Comparison of ENCODE assay signal across 8 cellular contexts in genomic region chr5:88660326-88660946, GRCh38.
DNase-seq lines count a peak whose midpoint lies in the region; ATAC-seq and TF ChIP-seq lines count a peak whose summit lies in the region.

No MANE protein-coding gene starts in this region.

- TF ChIP-seq CTCF in transverse colon (IDR thresholded peaks at IDR 0.05) (no peak), right lobe of liver (IDR thresholded peaks at IDR 0.05) (no peak)

- 10% methylated on average over 31 of the region's 41 CpGs; no CpG with 5 or more reads in 1 of the 2 donors for WGBS in transverse colon (ENCODE audit: low coverage in 1 of 2), 2 donors
- WGBS in right lobe of liver (ENCODE audit: insufficient coverage, low coverage, low lambda C conversion rate, missing lambda C conversion rate), result 3% methylated on average over 14 of the region's 41 CpGs

- no peaks in the 10 kb centered on the region for H3K36me3 ChIP-seq in transverse colon
- H3K36me3 ChIP-seq in right lobe of liver, result no peaks in the 10 kb centered on the region

- H3K4me3 ChIP-seq in transverse colon (peak overlapping the region in 3 of 4 donors; percentile 8 to 45 (median 30)), right lobe of liver (peak overlapping the region in 1 of 3 donors; percentile 11)

- no peaks in the 10 kb centered on the region for H3K36me3 Mint-ChIP-seq in IgD-negative memory B cell
- H3K36me3 Mint-ChIP-seq in activated CD4-positive, alpha-beta memory T cell treated with anti-CD3 and anti-CD28 coated beads for 36 hours, result peaks cover 4% of the 10 kb centered on the region

- CTCF ChIA-PET in activated CD4-positive, alpha-beta memory T cell treated with anti-CD3 and anti-CD28 coated beads for 36 hours (lab: Charles Lee), result interaction anchor here (0.8 to 3.7 kb wide), 5 partner anchors 10 to 879 kb away, joined by 3 to 25 read pairs (median 4); no protein-coding TSS in a partner anchor

- peaks cover 11 to 16% (median 14%) of the 10 kb centered on the region in 3 donors for H3K4me1 Mint-ChIP-seq in IgD-negative memory B cell
- peaks cover 14% of the 10 kb centered on the region for H3K4me1 Mint-ChIP-seq in activated CD4-positive, alpha-beta memory T cell treated with anti-CD3 and anti-CD28 coated beads for 36 hours (ENCODE audit: low read depth)

- TF ChIP-seq POLR2A in transverse colon (IDR thresholded peaks at IDR 0.05) (no peak), right lobe of liver (IDR thresholded peaks at IDR 0.05) (no peak)

- H3K27ac Mint-ChIP-seq in IgD-negative memory B cell, result peak overlapping the region; percentile 86 to 97 (median 90)
- no peak overlapping the region for H3K27ac Mint-ChIP-seq in activated CD4-positive, alpha-beta memory T cell treated with anti-CD3 and anti-CD28 coated beads for 36 hours

- ATAC-seq in GM21717 (IDR thresholded peaks at IDR 0.05; ENCODE audit: unreplicated experiment) (peak; percentile 31), right lobe of liver (no peak)

- intact Hi-C loops in activated CD4-positive, alpha-beta memory T cell treated with anti-CD3 and anti-CD28 coated beads for 36 hours (cut with micrococcal nuclease), result loop anchor here (2.0 kb wide), 1 partner anchor 14 kb away; no protein-coding TSS in a partner anchor
- intact Hi-C loops in transverse colon (cut with DNase I; ENCODE audit: low total_unique reads), result no loop called here
- intact Hi-C loops in right lobe of liver (cut with DNase I), result no loop called here

- peaks cover 0 to 11% (median 10%) of the 10 kb centered on the region in 4 donors for H3K4me1 ChIP-seq in transverse colon
- no peaks in the 10 kb centered on the region for H3K4me1 ChIP-seq in right lobe of liver

- peaks cover 9 to 24% (median 15%) of the 10 kb centered on the region in 3 donors for H3K9me3 Mint-ChIP-seq in IgD-negative memory B cell
- H3K9me3 Mint-ChIP-seq in activated CD4-positive, alpha-beta memory T cell treated with anti-CD3 and anti-CD28 coated beads for 36 hours, result peaks cover 3% of the 10 kb centered on the region

- POLR2A ChIA-PET in activated CD4-positive, alpha-beta memory T cell treated with anti-CD3 and anti-CD28 coated beads for 36 hours (lab: Charles Lee), result interaction anchor here (1.1 kb wide), 1 partner anchor 15 kb away, joined by 5 read pairs; no protein-coding TSS in a partner anchor

- peaks cover 99% of the 10 kb centered on the region for H3K27me3 ChIP-seq in transverse colon
- H3K27me3 ChIP-seq in right lobe of liver, result peaks cover 13 to 66% of the 10 kb centered on the region in 2 donors

- H3K4me3 Mint-ChIP-seq in IgD-negative memory B cell, result peak overlapping the region in 3 of 4 donors; percentile 71 to 86 (median 76)
- H3K4me3 Mint-ChIP-seq in activated CD4-positive, alpha-beta memory T cell treated with anti-CD3 and anti-CD28 coated beads for 36 hours, result peak overlapping the region; percentile 32

- H3K27ac ChIP-seq in transverse colon, result no peak overlapping the region
- H3K27ac ChIP-seq in right lobe of liver, result no peak overlapping the region

- DNase-seq in NCI-H345 (lab: John Stamatoyannopoulos, UW) (peak; percentile 65), NCI-H345 treated with DMSO at 0.1 percent for 48 hours (lab: John Stamatoyannopoulos, UW; ENCODE audit: unreplicated experiment) (no peak), iPS-NIHi7 (ENCODE audit: extremely low spot score) (peak; percentile 57), transverse colon (no peak), right lobe of liver (no peak)
- no peak for DNase-seq in activated CD4-positive, alpha-beta memory T cell treated with anti-CD3 and anti-CD28 coated beads for 36 hours

- peaks cover 49% of the 10 kb centered on the region for H3K27me3 Mint-ChIP-seq in IgD-negative memory B cell
- peaks cover 57% of the 10 kb centered on the region for H3K27me3 Mint-ChIP-seq in activated CD4-positive, alpha-beta memory T cell treated with anti-CD3 and anti-CD28 coated beads for 36 hours

- no peaks in the 10 kb centered on the region for H3K9me3 ChIP-seq in transverse colon
- no peaks in the 10 kb centered on the region for H3K9me3 ChIP-seq in right lobe of liver

- in situ Hi-C loops in transverse colon (cut with MboI; ENCODE audit: low pct_ligation_motif_present in 1 of 4, low pct_unique_long_range_greater_than_20kb in 1 of 4, low sequenced_read_pairs in 3 of 4), result loop anchor here in 2 of 4 donors (25.0 kb wide), 1 partner anchor 523 kb away; no protein-coding TSS in a partner anchor

- no peak for TF ChIP-seq EP300 in transverse colon (IDR thresholded peaks at IDR 0.05; ENCODE audit: low read depth)

Comparison
In these comparisons a context has a peak if more than half of its experiments do, and no peak if none do; other contexts are left out.
1. DNase-seq: peak in NCI-H345 (single experiment) and iPS-NIHi7 (single experiment); none in NCI-H345 treated with DMSO at 0.1 percent for 48 hours (single experiment), activated CD4-positive, alpha-beta memory T cell treated with anti-CD3 and anti-CD28 coated beads for 36 hours (single experiment), transverse colon (single experiment) and right lobe of liver (0 of 3).